Comparison of ENCODE assay signal across 3 cellular contexts in the genomic region with DNA sequence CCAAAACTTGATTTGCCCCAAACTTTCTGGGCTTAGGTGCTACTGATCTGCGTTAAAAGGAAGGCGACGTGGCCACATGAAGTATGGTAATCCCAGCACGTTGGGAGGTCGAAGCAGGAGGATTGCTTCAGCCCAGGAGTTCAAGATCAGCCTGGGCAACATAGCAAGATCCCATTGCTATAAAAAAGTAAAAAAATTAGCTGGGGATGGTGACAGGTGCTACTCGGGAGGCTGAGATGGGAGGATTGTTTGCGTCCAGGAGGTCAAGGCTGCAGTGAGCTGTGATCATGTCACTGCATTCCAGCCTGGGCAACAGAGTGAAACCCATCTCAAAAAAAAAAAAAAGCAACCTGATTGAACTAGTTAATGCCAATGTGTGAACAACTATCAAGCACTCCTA.
TF ChIP-seq lines count a peak whose summit lies in the region.

No MANE protein-coding gene starts in this region.

TF ChIP-seq in HEK293, 187 proteins besides CTCF, POLR2A, EP300 and RAD21:
- TF ChIP-seq, protein P1, sequence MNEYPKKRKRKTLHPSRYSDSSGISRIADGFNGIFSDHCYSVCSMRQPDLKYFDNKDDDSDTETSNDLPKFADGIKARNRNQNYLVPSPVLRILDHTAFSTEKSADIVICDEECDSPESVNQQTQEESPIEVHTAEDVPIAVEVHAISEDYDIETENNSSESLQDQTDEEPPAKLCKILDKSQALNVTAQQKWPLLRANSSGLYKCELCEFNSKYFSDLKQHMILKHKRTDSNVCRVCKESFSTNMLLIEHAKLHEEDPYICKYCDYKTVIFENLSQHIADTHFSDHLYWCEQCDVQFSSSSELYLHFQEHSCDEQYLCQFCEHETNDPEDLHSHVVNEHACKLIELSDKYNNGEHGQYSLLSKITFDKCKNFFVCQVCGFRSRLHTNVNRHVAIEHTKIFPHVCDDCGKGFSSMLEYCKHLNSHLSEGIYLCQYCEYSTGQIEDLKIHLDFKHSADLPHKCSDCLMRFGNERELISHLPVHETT (tag by site-specific recombination; IDR thresholded peaks at IDR 0.05), result no peak
- TF ChIP-seq ZNF121 (tag by site-specific recombination; IDR thresholded peaks at IDR 0.05) (peak; percentile 92), GFI1B (tag by site-specific recombination; IDR thresholded peaks at IDR 0.05) (no peak), MYNN (tag by site-specific recombination; IDR thresholded peaks at IDR 0.05; ENCODE audit: borderline replicate concordance) (no peak), ZNF558 (tag by site-specific recombination; IDR thresholded peaks at IDR 0.05) (no peak), ZNF404 (tag by site-specific recombination; IDR thresholded peaks at IDR 0.05) (no peak), ZNF596 (tag by site-specific recombination; IDR thresholded peaks at IDR 0.05) (no peak)
- TF ChIP-seq, protein P2, sequence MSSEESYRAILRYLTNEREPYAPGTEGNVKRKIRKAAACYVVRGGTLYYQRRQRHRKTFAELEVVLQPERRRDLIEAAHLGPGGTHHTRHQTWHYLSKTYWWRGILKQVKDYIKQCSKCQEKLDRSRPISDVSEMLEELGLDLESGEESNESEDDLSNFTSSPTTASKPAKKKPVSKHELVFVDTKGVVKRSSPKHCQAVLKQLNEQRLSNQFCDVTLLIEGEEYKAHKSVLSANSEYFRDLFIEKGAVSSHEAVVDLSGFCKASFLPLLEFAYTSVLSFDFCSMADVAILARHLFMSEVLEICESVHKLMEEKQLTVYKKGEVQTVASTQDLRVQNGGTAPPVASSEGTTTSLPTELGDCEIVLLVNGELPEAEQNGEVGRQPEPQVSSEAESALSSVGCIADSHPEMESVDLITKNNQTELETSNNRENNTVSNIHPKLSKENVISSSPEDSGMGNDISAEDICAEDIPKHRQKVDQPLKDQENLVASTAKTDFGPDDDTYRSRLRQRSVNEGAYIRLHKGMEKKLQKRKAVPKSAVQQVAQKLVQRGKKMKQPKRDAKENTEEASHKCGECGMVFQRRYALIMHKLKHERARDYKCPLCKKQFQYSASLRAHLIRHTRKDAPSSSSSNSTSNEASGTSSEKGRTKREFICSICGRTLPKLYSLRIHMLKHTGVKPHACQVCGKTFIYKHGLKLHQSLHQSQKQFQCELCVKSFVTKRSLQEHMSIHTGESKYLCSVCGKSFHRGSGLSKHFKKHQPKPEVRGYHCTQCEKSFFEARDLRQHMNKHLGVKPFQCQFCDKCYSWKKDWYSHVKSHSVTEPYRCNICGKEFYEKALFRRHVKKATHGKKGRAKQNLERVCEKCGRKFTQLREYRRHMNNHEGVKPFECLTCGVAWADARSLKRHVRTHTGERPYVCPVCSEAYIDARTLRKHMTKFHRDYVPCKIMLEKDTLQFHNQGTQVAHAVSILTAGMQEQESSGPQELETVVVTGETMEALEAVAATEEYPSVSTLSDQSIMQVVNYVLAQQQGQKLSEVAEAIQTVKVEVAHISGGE (tag by site-specific recombination; conservative IDR thresholded peaks at IDR 0.05; ENCODE audit: low read depth), result no peak

TF ChIP-seq in WTC11, 78 proteins besides CTCF, POLR2A, EP300 and RAD21 (continued from another document):
- TF ChIP-seq, protein P3, sequence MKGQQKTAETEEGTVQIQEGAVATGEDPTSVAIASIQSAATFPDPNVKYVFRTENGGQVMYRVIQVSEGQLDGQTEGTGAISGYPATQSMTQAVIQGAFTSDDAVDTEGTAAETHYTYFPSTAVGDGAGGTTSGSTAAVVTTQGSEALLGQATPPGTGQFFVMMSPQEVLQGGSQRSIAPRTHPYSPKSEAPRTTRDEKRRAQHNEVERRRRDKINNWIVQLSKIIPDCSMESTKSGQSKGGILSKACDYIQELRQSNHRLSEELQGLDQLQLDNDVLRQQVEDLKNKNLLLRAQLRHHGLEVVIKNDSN (CRISPR knock-in tag; IDR thresholded peaks at IDR 0.05), result no peak
- TF ChIP-seq ZNF121 (CRISPR knock-in tag; IDR thresholded peaks at IDR 0.05), result peak; percentile 37; the same call in 1 of the 2 replicates
- no peak for TF ChIP-seq GABPB1 (CRISPR knock-in tag; IDR thresholded peaks at IDR 0.05)
- TF ChIP-seq, protein P4, sequence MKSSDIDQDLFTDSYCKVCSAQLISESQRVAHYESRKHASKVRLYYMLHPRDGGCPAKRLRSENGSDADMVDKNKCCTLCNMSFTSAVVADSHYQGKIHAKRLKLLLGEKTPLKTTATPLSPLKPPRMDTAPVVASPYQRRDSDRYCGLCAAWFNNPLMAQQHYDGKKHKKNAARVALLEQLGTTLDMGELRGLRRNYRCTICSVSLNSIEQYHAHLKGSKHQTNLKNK (CRISPR knock-in tag; IDR thresholded peaks at IDR 0.05), result no peak
- TF ChIP-seq, protein P5, sequence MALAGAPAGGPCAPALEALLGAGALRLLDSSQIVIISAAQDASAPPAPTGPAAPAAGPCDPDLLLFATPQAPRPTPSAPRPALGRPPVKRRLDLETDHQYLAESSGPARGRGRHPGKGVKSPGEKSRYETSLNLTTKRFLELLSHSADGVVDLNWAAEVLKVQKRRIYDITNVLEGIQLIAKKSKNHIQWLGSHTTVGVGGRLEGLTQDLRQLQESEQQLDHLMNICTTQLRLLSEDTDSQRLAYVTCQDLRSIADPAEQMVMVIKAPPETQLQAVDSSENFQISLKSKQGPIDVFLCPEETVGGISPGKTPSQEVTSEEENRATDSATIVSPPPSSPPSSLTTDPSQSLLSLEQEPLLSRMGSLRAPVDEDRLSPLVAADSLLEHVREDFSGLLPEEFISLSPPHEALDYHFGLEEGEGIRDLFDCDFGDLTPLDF (CRISPR knock-in tag; IDR thresholded peaks at IDR 0.05), result no peak

TF ChIP-seq in H1, 55 proteins besides CTCF, POLR2A, EP300 and RAD21 (continued from another document):
- TF ChIP-seq CTBP2 (IDR thresholded peaks at IDR 0.05; ENCODE audit: borderline replicate concordance, insufficient read depth, insufficient read length, low read length) (no peak), CBX8 (IDR thresholded peaks at IDR 0.05; ENCODE audit: borderline replicate concordance, low read depth, low read length) (no peak), KDM1A (IDR thresholded peaks at IDR 0.05; ENCODE audit: borderline replicate concordance, low read length) (peak; percentile 52; the same call in 1 of the 2 replicates)
